Comparison of ENCODE assay signal across 15 cellular contexts in genomic region chr18:3294435-3295080, GRCh38. TPM values are rescaled to one million over a fixed set of nuclear protein-coding genes. Genes with fewer than 3 reads are reported as not detected.
DNase-seq lines count a peak whose midpoint lies in the region; ATAC-seq and TF ChIP-seq lines count a peak whose summit lies in the region.
"Had no signal": no experiment of that assay in that cellular context is flagged by ENCODE, and none has a peak within 500 bp of the region (broad histone marks: within the 10 kb centered on the region; RNA-seq: fewer than 3 reads in every experiment).

No MANE protein-coding gene starts in this region.

- H3K9me3 Mint-ChIP-seq in Calu3 (ENCODE audit: low read depth, unreplicated experiment) = peaks cover 12% of the 10 kb centered on the region

- BruUV-seq in Calu3 (replicated peaks; lab: Mats Ljungman, UMichigan) = no TSS peak

- intact Hi-C loops in thyroid gland (cut with DNase I) = loop anchor here (10.0 kb wide), 1 partner anchor 140 kb away; no protein-coding TSS in a partner anchor
- intact Hi-C loops in Calu3 (cut with micrococcal nuclease; ENCODE audit: unreplicated experiment) = no loop called here

- no peak for ATAC-seq in HG02884 (IDR thresholded peaks at IDR 0.05; ENCODE audit: unreplicated experiment)
- ATAC-seq: activated CD4-positive, alpha-beta T cell treated with anti-CD3 and anti-CD28 coated beads for 36 hours had no signal

- WGBS in thyroid gland, 2 donors = 89 to 92% methylated on average over 3 of the region's 3 CpGs

- DNase-seq in DMS53 (lab: John Stamatoyannopoulos, UW) (peak; percentile 88), SHP77 treated with DMSO at 0.1 percent for 48 hours (lab: John Stamatoyannopoulos, UW) (peak; percentile 31), islet precursor cell (peak; percentile 72), thyroid gland (no peak), Calu3 (no peak), iPS-NIHi7 (ENCODE audit: extremely low spot score) (no peak)
- DNase-seq: activated CD4-positive, alpha-beta T cell treated with anti-CD3 and anti-CD28 coated beads for 36 hours; activated T-cell treated with anti-CD3 and anti-CD28 coated beads, Interleukin-2, amount 50 U/mL, for 48 hours; amygdala; cortex of kidney; Peyer's patch; stimulated activated CD8-positive, alpha-beta memory T cell treated with anti-CD3 and anti-CD28 coated beads, Interleukin-4, amount 100 ng/mL, for 48 hours; transverse colon had no signal

- H3K4me1 Mint-ChIP-seq in Calu3 (ENCODE audit: low read depth, unreplicated experiment) = peaks cover 8% of the 10 kb centered on the region

- TF ChIP-seq CTCF in thyroid gland (IDR thresholded peaks at IDR 0.05) (no peak), Calu3 (IDR thresholded peaks at IDR 0.05; ENCODE audit: unreplicated experiment) (no peak)

- H3K9me3 ChIP-seq in HUES6 (ENCODE audit: control insufficient read depth, insufficient read depth, low read depth, low read length) (peaks cover 33% of the 10 kb centered on the region), thyroid gland (no peaks in the 10 kb centered on the region)

- no peak for TF ChIP-seq POLR2A in thyroid gland (IDR thresholded peaks at IDR 0.05)

- H3K27ac Mint-ChIP-seq in Calu3 (ENCODE audit: unreplicated experiment) = no peak overlapping the region
- H3K27ac Mint-ChIP-seq: activated CD4-positive, alpha-beta T cell treated with anti-CD3 and anti-CD28 coated beads for 36 hours had no signal

- H3K4me1 ChIP-seq in HUES6 (ENCODE audit: control insufficient read depth, insufficient read depth, low read length) (peaks cover 7% of the 10 kb centered on the region; the same call in 1 of the 2 replicates), thyroid gland (peaks cover 0 to 5% of the 10 kb centered on the region in 2 donors)

- H3K27me3 Mint-ChIP-seq in Calu3 (ENCODE audit: unreplicated experiment) = no peaks in the 10 kb centered on the region

- H3K36me3 ChIP-seq in HUES6 (ENCODE audit: control insufficient read depth, insufficient read depth, low read length) = peaks cover 14% of the 10 kb centered on the region
- H3K36me3 ChIP-seq in thyroid gland = no peaks in the 10 kb centered on the region
- H3K36me3 ChIP-seq: Peyer's patch, transverse colon had no signal

- no peak overlapping the region for H3K9ac ChIP-seq in HUES6 (ENCODE audit: low read length)

- CTCF ChIA-PET in Calu3 (lab: Charles Lee) = interaction anchor here (0.6 kb wide), 2 partner anchors 128 to 251 kb away, joined by 3 to 5 read pairs; no protein-coding TSS in a partner anchor

- H3K4me3 ChIP-seq in HUES6 (ENCODE audit: low read depth, low read length) = no peak overlapping the region
- no peak overlapping the region for H3K4me3 ChIP-seq in thyroid gland (replicated peaks in 1 of 3)
- H3K4me3 ChIP-seq: Peyer's patch, transverse colon had no signal

- no peaks in the 10 kb centered on the region for H3K27me3 ChIP-seq in HUES6 (ENCODE audit: control insufficient read depth, insufficient read depth, low read length)
- H3K27me3 ChIP-seq in thyroid gland = no peaks in the 10 kb centered on the region
- H3K27me3 ChIP-seq: Peyer's patch had no signal

- no peak overlapping the region for H3K4me3 Mint-ChIP-seq in Calu3 (ENCODE audit: low read depth, unreplicated experiment)
- H3K4me3 Mint-ChIP-seq: activated CD4-positive, alpha-beta T cell treated with anti-CD3 and anti-CD28 coated beads for 36 hours had no signal

- H3K27ac ChIP-seq in HUES6 (ENCODE audit: low read depth, low read length) = peak overlapping the region; percentile 41; the same call in 1 of the 2 replicates
- no peak overlapping the region for H3K27ac ChIP-seq in thyroid gland
- H3K27ac ChIP-seq: Peyer's patch, transverse colon had no signal

- peaks cover 17% of the 10 kb centered on the region for H3K36me3 Mint-ChIP-seq in Calu3 (ENCODE audit: insufficient read depth, unreplicated experiment)

RNA-seq across cellular contexts. Expression of gene MYL12B, which starts 32.6 kb away (rescaled TPM):
- total RNA-seq in thyroid gland = 100 to 1,000 TPM; 334 to 467 (median 446) TPM
- total RNA-seq in Calu3 (2022) = 523 and 564 TPM in 2 replicates

RNA-seq across cellular contexts. Expression of gene MYL12A, which starts 47.0 kb away (rescaled TPM):
- total RNA-seq in thyroid gland = 100 to 1,000 TPM; 306 to 544 (median 331) TPM
- total RNA-seq in Calu3 (2022) = 428 and 464 TPM in 2 replicates

Comparison
In these comparisons a context has a peak if more than half of its experiments do, and no peak if none do; other contexts are left out.
1. DNase-seq: peak in DMS53 (single experiment), SHP77 treated with DMSO at 0.1 percent for 48 hours (single experiment) and islet precursor cell (single experiment); none in thyroid gland (0 of 2), Calu3 (single experiment) and iPS-NIHi7 (single experiment).